In the genomic region with DNA sequence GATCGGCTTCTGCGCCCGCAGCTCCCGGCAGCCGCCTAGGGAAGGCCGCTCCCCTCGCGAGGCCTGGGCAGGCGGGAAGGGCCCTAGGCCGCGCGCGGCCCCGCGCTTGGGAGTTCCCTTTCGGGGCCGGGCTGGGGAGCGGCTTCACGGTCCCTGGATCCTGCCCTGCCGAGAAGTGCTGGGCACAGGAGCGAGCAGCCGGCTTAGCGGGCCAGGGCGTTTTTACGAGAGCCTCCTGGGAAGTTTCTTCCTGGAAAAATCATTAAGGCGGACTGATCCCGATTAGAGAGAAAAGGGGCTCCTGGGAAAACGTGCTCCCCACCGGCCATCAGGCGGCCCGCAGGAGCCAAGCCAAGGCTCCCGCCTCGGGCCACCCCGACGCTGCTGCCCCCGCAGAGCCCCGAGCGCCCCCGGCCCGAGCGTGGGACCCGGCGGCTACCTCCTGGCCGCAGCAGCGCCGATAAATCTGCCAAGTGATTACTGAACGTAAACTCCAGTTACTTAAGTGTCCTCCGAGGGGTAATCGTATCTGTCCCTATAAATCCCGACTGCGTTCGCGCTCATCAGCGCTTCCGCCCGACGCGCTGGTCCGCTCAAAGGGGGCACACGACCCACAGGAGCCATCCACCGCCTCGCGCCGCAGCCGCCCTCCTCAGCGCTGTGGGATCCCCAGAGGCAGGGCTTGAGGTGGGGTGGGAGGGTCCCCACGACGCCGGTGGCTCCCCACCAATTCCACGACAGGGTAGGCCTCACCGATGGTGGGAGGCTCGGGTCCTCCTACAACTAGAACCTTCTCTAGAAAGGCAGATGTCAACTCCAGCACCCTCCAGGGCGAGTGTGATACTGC, we compare ENCODE assay signal across 8 cellular contexts. TPM values are rescaled to one million over a fixed set of nuclear protein-coding genes. Genes with fewer than 3 reads are reported as not detected.
DNase-seq lines count a peak whose midpoint lies in the region; ATAC-seq and TF ChIP-seq lines count a peak whose summit lies in the region.

No MANE protein-coding gene starts in this region.

- H3K36me3 ChIP-seq in brain microvascular endothelial cell (replicated peaks) (no peaks in the 10 kb centered on the region), muscle layer of colon (ENCODE audit: insufficient read depth, low read length) (no peaks in the 10 kb centered on the region)

- in situ Hi-C loops in ACHN (cut with HindIII; ENCODE audit: low pct_ligation_motif_present, low pct_unique_long_range_greater_than_20kb, low sequenced_read_pairs) (no loop called here), brain microvascular endothelial cell (cut with HindIII; ENCODE audit: low pct_ligation_motif_present, low sequenced_read_pairs) (no loop called here)

- no peak for TF ChIP-seq CTCF in brain microvascular endothelial cell (IDR thresholded peaks at IDR 0.05; ENCODE audit: low read depth, low read length, missing control alignments)

- peaks cover 16% of the 10 kb centered on the region for H3K27me3 ChIP-seq in brain microvascular endothelial cell (replicated peaks)
- peaks cover 62 to 88% of the 10 kb centered on the region in 2 donors for H3K27me3 ChIP-seq in muscle layer of colon (ENCODE audit: control insufficient read depth in 1 of 2, insufficient read depth in 2 of 2, low read length in 2 of 2)

- H3K9me3 ChIP-seq in muscle layer of colon (ENCODE audit: low read length): peaks cover 11% of the 10 kb centered on the region

- H3K4me3 ChIP-seq in brain microvascular endothelial cell (ENCODE audit: low read depth, low read length) (peak overlapping the region; percentile 31), muscle layer of colon (ENCODE audit: low read depth in 1 of 2, low read length in 2 of 2) (peak overlapping the region; percentile 16 to 26)

- DNase-seq in ACHN (peak; percentile 54), HT-29 (ENCODE audit: low spot score) (peak; percentile 26), brain microvascular endothelial cell (no peak), GM19240 (ENCODE audit: insufficient read length, low spot score) (no peak), SHP77 (lab: John Stamatoyannopoulos, UW) (no peak), NCI-H1105 treated with DMSO at 0.1 percent for 48 hours (lab: John Stamatoyannopoulos, UW) (no peak)

- no peak for ATAC-seq in GM19023 (IDR thresholded peaks at IDR 0.05; ENCODE audit: unreplicated experiment)

- H3K27ac ChIP-seq in brain microvascular endothelial cell (peak overlapping the region; percentile 11), muscle layer of colon (ENCODE audit: low read depth, low read length) (no peak overlapping the region)

- H3K4me1 ChIP-seq in muscle layer of colon (ENCODE audit: insufficient read depth, low read length): peaks cover 15% of the 10 kb centered on the region

- no peak overlapping the region for H3K9ac ChIP-seq in muscle layer of colon (ENCODE audit: low read length)

RNA-seq across cellular contexts. Expression of a gene that starts 2.8 kb away (rescaled TPM):
- total RNA-seq in HT-29 (2014; rRNA removed; shearing (Covaris generic)): not detected in 2 replicates

RNA-seq across cellular contexts. Expression of a gene that starts 12.8 kb away (rescaled TPM):
- total RNA-seq in HT-29 (2014; rRNA removed; shearing (Covaris generic)): 0.16 and 0.23 TPM in 2 replicates

Comparison
In these comparisons a context has a peak if more than half of its experiments do, and no peak if none do; other contexts are left out.
1. DNase-seq: peak in ACHN (single experiment) and HT-29 (single experiment); none in brain microvascular endothelial cell (single experiment), GM19240 (single experiment), SHP77 (0 of 2) and NCI-H1105 treated with DMSO at 0.1 percent for 48 hours (single experiment).